Comparison of ENCODE assay signal across 27 cellular contexts in the genomic region with DNA sequence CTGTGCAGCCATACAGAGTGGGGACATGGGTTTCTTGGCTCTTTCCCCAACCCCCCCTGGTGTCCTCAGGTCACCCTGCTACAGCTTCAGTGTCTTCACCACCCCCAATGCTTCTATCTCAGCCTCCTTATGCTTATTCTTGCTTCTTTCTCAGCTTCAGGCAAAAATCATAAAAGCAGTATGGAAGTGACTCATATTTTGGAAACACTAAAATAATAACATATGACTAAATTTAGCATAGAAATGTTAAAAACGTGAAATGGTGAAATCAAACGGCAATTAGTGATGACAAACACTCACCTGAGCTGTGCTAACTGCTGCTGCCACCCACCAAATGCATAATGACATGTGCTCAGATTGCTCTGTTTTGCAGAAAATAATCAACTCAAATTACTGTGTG.
"Had no signal": no experiment of that assay in that cellular context is flagged by ENCODE, and none has a peak within 500 bp of the region (broad histone marks: within the 10 kb centered on the region; RNA-seq: fewer than 3 reads in every experiment).

No MANE protein-coding gene starts in this region.

- ATAC-seq: activated CD4-positive, CD25-positive, alpha-beta regulatory T cell treated with anti-CD3 and anti-CD28 coated beads, Interleukin-2, amount 50 U/mL, for 24 hours; activated CD8-positive, alpha-beta T cell treated with anti-CD3 and anti-CD28 coated beads for 36 hours; activated T-cell treated with anti-CD3 and anti-CD28 coated beads, Interleukin-2, amount 50 U/mL, for 4 hours; activated T-helper 17 cell treated with anti-CD3 and anti-CD28 coated beads, Interleukin-2, amount 50 U/mL, for 72 hours; esophagus mucosa; gastrocnemius medialis; heart left ventricle; T-helper 17 cell had no signal

- H3K36me3 ChIP-seq: brain microvascular endothelial cell, colonic mucosa, gastrocnemius medialis, heart left ventricle, WERI-Rb-1 had no signal

- H3K27ac ChIP-seq: brain microvascular endothelial cell, colonic mucosa, gastrocnemius medialis, heart left ventricle, WERI-Rb-1 had no signal

- DNase-seq: activated B cell treated with CpG ODN at 0.5 μM for 24 hours; activated CD4-positive, alpha-beta T cell treated with anti-CD3 and anti-CD28 coated beads for 48 hours; activated CD4-positive, alpha-beta T cell treated with anti-CD3 and anti-CD28 coated beads, Interleukin-2, amount 50 U/mL, for 1 hour; activated CD4-positive, alpha-beta T cell treated with anti-CD3 and anti-CD28 coated beads, Interleukin-2, amount 50 U/mL, for 48 hours; activated CD8-positive, alpha-beta memory T cell treated with anti-CD3 and anti-CD28 coated beads for 24 hours; activated CD8-positive, alpha-beta T cell treated with anti-CD3 and anti-CD28 coated beads for 36 hours; activated effector memory CD4-positive, alpha-beta T cell treated with Interleukin-2 at 50 U/mL for 16 hours; activated gamma-delta T cell treated with Interleukin-2 at 50 U/mL for 16 hours; activated naive CD4-positive, alpha-beta T cell treated with anti-CD3 and anti-CD28 coated beads, Interleukin-2, amount 50 U/mL, for 16 hours; activated naive CD4-positive, alpha-beta T cell treated with Interleukin-2 at 50 U/mL for 16 hours; activated T-cell treated with anti-CD3 and anti-CD28 coated beads, Interleukin-2, amount 50 U/mL, for 4 hours; amniotic stem cell; anterior cingulate cortex; brain microvascular endothelial cell; caudate nucleus; colonic mucosa; effector CD8-positive, alpha-beta T cell; gastrocnemius medialis; glutamatergic neuron; heart left ventricle; T-helper 1 cell; T-helper 17 cell; T1000; WERI-Rb-1 had no signal

- H3K4me1 ChIP-seq: colonic mucosa, gastrocnemius medialis, heart left ventricle had no signal

- H3K9me3 ChIP-seq: colonic mucosa, gastrocnemius medialis had no signal

- H3K27me3 ChIP-seq: brain microvascular endothelial cell, colonic mucosa, gastrocnemius medialis, heart left ventricle had no signal

- H3K4me3 ChIP-seq: colonic mucosa, gastrocnemius medialis, heart left ventricle had no signal
